8 cellular contexts compared by ENCODE assay signal in the genomic region with DNA sequence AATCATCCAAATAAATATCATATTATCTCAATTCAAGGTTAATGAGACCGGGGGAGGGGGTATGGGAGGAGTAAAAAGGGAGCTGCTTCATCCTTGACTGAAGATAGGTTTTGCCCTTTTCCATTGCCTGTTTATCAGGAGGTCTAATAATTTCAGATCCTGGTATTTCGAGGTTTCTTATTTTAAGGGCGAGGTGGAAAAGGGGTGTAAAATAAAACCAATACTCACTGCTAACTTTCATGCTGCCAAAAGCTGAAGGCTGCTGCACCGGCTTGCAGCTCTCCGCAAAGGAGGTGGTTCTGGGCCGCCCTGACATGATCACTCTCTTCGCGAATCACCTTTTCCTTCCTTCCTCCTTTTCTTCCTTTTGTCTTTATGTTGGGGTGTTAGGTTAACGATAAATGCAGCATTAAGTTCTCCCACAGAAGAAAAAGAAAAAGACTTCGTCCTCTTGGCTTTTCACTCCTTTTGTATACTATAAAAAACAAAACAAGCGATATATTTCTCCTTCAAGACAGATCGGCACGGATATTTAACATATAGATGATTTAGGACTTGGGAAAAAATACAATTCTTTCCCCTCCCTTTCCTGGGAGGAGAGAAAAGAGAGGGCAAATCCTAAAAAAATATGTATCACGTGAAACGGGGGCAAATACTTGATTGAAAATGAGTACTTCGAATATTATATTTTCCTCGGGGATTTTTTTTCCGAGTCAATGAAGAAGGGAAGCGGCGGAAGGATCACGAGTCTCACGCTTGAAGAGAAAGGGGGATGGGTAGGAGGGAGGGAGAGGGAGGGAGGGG. TPM values are rescaled to one million over a fixed set of nuclear protein-coding genes. Genes with fewer than 3 reads are reported as not detected.
DNase-seq lines count a peak whose midpoint lies in the region; ATAC-seq and TF ChIP-seq lines count a peak whose summit lies in the region.

No MANE protein-coding gene starts in this region.

- peaks cover 3% of the 10 kb centered on the region; the same call in 1 of the 2 replicates for H3K36me3 ChIP-seq in MG63

- POLR2A ChIA-PET in activated CD8-positive, alpha-beta T cell treated with anti-CD3 and anti-CD28 coated beads for 36 hours (lab: Charles Lee) = interaction anchor here (0.7 to 1.3 kb wide), 4 partner anchors 64 to 190 kb away, joined by 3 to 10 read pairs (median 3); no protein-coding TSS in a partner anchor

- H3K27me3 Mint-ChIP-seq in activated CD8-positive, alpha-beta T cell treated with anti-CD3 and anti-CD28 coated beads for 36 hours = no peaks in the 10 kb centered on the region

- no peak overlapping the region for H3K27ac Mint-ChIP-seq in activated CD8-positive, alpha-beta T cell treated with anti-CD3 and anti-CD28 coated beads for 36 hours

- DNase-seq in NCI-H146 (lab: John Stamatoyannopoulos, UW) (peak; percentile 53), NCI-H146 treated with DMSO at 0.1 percent for 48 hours (lab: John Stamatoyannopoulos, UW; ENCODE audit: unreplicated experiment) (no peak), MG63 (peak; percentile 19), globus pallidus (ENCODE audit: low spot score) (peak; percentile 43), retina (peak; percentile 70), GM13976 (ENCODE audit: low spot score) (no peak)
- peak; percentile 35 for DNase-seq in activated CD8-positive, alpha-beta T cell treated with anti-CD3 and anti-CD28 coated beads for 36 hours

- H3K9me3 Mint-ChIP-seq in activated CD8-positive, alpha-beta T cell treated with anti-CD3 and anti-CD28 coated beads for 36 hours = no peaks in the 10 kb centered on the region

- H3K27me3 ChIP-seq in MG63 = no peaks in the 10 kb centered on the region

- H3K4me3 Mint-ChIP-seq in activated CD8-positive, alpha-beta T cell treated with anti-CD3 and anti-CD28 coated beads for 36 hours = no peak overlapping the region

- peaks cover 19% of the 10 kb centered on the region for H3K4me1 Mint-ChIP-seq in activated CD8-positive, alpha-beta T cell treated with anti-CD3 and anti-CD28 coated beads for 36 hours (ENCODE audit: low read depth)

- in situ Hi-C loops in GM13976 (cut with MboI; ENCODE audit: low sequenced_read_pairs, unreplicated experiment) = loop anchor here (25.0 kb wide), 1 partner anchor 506 kb away; the partner anchor contains the start of genes ADPRH and PLA1A

- CTCF ChIA-PET in activated CD8-positive, alpha-beta T cell treated with anti-CD3 and anti-CD28 coated beads for 36 hours (lab: Charles Lee) = interaction anchor here (1.0 to 4.6 kb wide), 5 partner anchors 9 to 201 kb away, joined by 3 to 35 read pairs (median 6); no protein-coding TSS in a partner anchor

- peak overlapping the region; percentile 89 for H3K4me3 ChIP-seq in MG63

- no peaks in the 10 kb centered on the region for H3K9me3 ChIP-seq in MG63

- peaks cover 10% of the 10 kb centered on the region for H3K36me3 Mint-ChIP-seq in activated CD8-positive, alpha-beta T cell treated with anti-CD3 and anti-CD28 coated beads for 36 hours (ENCODE audit: low read depth)

- no peak for ATAC-seq in activated CD8-positive, alpha-beta T cell treated with anti-CD3 and anti-CD28 coated beads for 36 hours
- no peak for ATAC-seq in GM21619 (IDR thresholded peaks at IDR 0.05; ENCODE audit: unreplicated experiment)

- intact Hi-C loops in activated CD8-positive, alpha-beta T cell treated with anti-CD3 and anti-CD28 coated beads for 36 hours (cut with micrococcal nuclease) = loop anchor here (5.0 to 10.0 kb wide), 3 partner anchors 181 to 261 kb away; no protein-coding TSS in a partner anchor

- TF ChIP-seq CTCF in activated CD8-positive, alpha-beta T cell treated with anti-CD3 and anti-CD28 coated beads for 36 hours (IDR thresholded peaks at IDR 0.05) = no peak
- TF ChIP-seq CTCF in GM13976 (IDR thresholded peaks at IDR 0.05; ENCODE audit: borderline replicate concordance, control extremely low read depth, extremely low read depth, insufficient read depth, missing control alignments) = no peak

RNA-seq across cellular contexts. Expression of gene GSK3B, which starts 0.9 kb away (rescaled TPM):
- total RNA-seq in MG63 (2014; rRNA removed; shearing (Covaris generic); ENCODE audit: low replicate concordance) = 22.2 and 35.2 TPM in 2 replicates
- total RNA-seq in activated CD8-positive, alpha-beta T cell treated with anti-CD3 and anti-CD28 coated beads for 36 hours = 10 to 100 TPM; 29.0 to 32.1 TPM

Comparison
In these comparisons a context has a peak if more than half of its experiments do, and no peak if none do; other contexts are left out.
1. DNase-seq: peak in NCI-H146 (single experiment), MG63 (single experiment), activated CD8-positive, alpha-beta T cell treated with anti-CD3 and anti-CD28 coated beads for 36 hours (single experiment), globus pallidus (single experiment) and retina (single experiment); none in NCI-H146 treated with DMSO at 0.1 percent for 48 hours (single experiment) and GM13976 (single experiment).